8 cellular contexts compared by ENCODE assay signal in genomic region chr20:32470025-32470861, GRCh38.
DNase-seq lines count a peak whose midpoint lies in the region; ATAC-seq and TF ChIP-seq lines count a peak whose summit lies in the region.

No MANE protein-coding gene starts in this region.

- no peak overlapping the region for H3K4me3 ChIP-seq in OCI-LY1 (ENCODE audit: low read depth, low read length, poor library complexity, severe bottlenecking)
- H3K4me3 ChIP-seq in liver (ENCODE audit: low read depth in 1 of 3, low read length in 3 of 3) = no peak overlapping the region
- H3K4me3 ChIP-seq in vagina = no peak overlapping the region

- TF ChIP-seq CTCF in OCI-LY1 (IDR thresholded peaks at IDR 0.05; ENCODE audit: low read length) = peak; percentile 90
- peak; percentile 23 for TF ChIP-seq CTCF in liver (IDR thresholded peaks at IDR 0.05; ENCODE audit: low read depth, low read length, missing input control)
- TF ChIP-seq CTCF in vagina (IDR thresholded peaks at IDR 0.05) = no peak

- peak overlapping the region; percentile 22; the same call in 1 of the 2 replicates for H3K4me2 ChIP-seq in OCI-LY1 (ENCODE audit: low read length)

- peak; percentile 47 for DNase-seq in activated CD4-positive, alpha-beta T cell treated with anti-CD3 and anti-CD28 coated beads for 48 hours
- no peak for DNase-seq in activated CD4-positive, alpha-beta T cell treated with anti-CD3 and anti-CD28 coated beads for 1 hour
- DNase-seq in caudate nucleus (lab: John Stamatoyannopoulos, UW) (no peak), vagina (ENCODE audit: extremely low spot score in 2 of 2) (no peak)

- H4K20me1 ChIP-seq in OCI-LY1 (ENCODE audit: insufficient read depth, low read length) = no peaks in the 10 kb centered on the region

- TF ChIP-seq RAD21 in liver (IDR thresholded peaks at IDR 0.05) = peak; percentile 31 to 53

- H3K36me3 ChIP-seq in OCI-LY1 (ENCODE audit: insufficient read depth, low read length) (peaks cover 3% of the 10 kb centered on the region; the same call in 1 of the 2 replicates), liver (ENCODE audit: control insufficient read depth in 4 of 4, insufficient read depth in 3 of 4, low read depth in 1 of 4, low read length in 3 of 4) (no peaks in the 10 kb centered on the region), vagina (no peaks in the 10 kb centered on the region)

- TF ChIP-seq POLR2A in vagina (IDR thresholded peaks at IDR 0.05) = no peak

- H3K9ac ChIP-seq in OCI-LY1 (ENCODE audit: low read length) (no peak overlapping the region; the same call in 1 of the 2 replicates), liver (ENCODE audit: low read depth in 1 of 2, low read length in 2 of 2) (no peak overlapping the region)

- H2AFZ ChIP-seq in OCI-LY1 (ENCODE audit: low read length) = no peak overlapping the region

- WGBS in liver = 73% methylated on average over 27 of the region's 27 CpGs

- peaks cover 3% of the 10 kb centered on the region; the same call in 1 of the 2 replicates for H3K27me3 ChIP-seq in OCI-LY1 (ENCODE audit: insufficient read depth, low read length)
- H3K27me3 ChIP-seq in liver (ENCODE audit: control insufficient read depth in 4 of 4, insufficient read depth in 4 of 4, low read length in 3 of 4) = no peaks in the 10 kb centered on the region
- no peaks in the 10 kb centered on the region for H3K27me3 ChIP-seq in vagina

- H3F3A ChIP-seq in OCI-LY1 (ENCODE audit: insufficient read depth, low read length) = no peaks in the 10 kb centered on the region

- H3K9me2 ChIP-seq in OCI-LY1 (ENCODE audit: low read depth, low read length) = no peaks in the 10 kb centered on the region

- no peaks in the 10 kb centered on the region for H3K9me3 ChIP-seq in OCI-LY1 (ENCODE audit: low read length)
- H3K9me3 ChIP-seq in liver (ENCODE audit: control insufficient read depth in 4 of 4, low read length in 3 of 4) = no peaks in the 10 kb centered on the region
- H3K9me3 ChIP-seq in vagina = no peaks in the 10 kb centered on the region

- H3K27ac ChIP-seq in OCI-LY1 (ENCODE audit: low read depth, low read length, poor library complexity, severe bottlenecking) = no peak overlapping the region
- H3K27ac ChIP-seq in caudate nucleus (ENCODE audit: low read depth, low read length) = peak overlapping the region; percentile 62
- peak overlapping the region; percentile 32 to 47 for H3K27ac ChIP-seq in liver (ENCODE audit: low read depth in 1 of 2, low read length in 2 of 2)
- no peak overlapping the region for H3K27ac ChIP-seq in vagina

- no peak for ATAC-seq in GM19351 (IDR thresholded peaks at IDR 0.05; ENCODE audit: unreplicated experiment)
- no peak for ATAC-seq in HG03196 (IDR thresholded peaks at IDR 0.05; ENCODE audit: unreplicated experiment)

- intact Hi-C loops in vagina (cut with DNase I) = no loop called here

- no peaks in the 10 kb centered on the region for H3K79me2 ChIP-seq in OCI-LY1 (ENCODE audit: insufficient read depth, low read length)

- H3K4me1 ChIP-seq in OCI-LY1 (ENCODE audit: insufficient read depth, low read length, severe bottlenecking) (peaks cover 13% of the 10 kb centered on the region), liver (ENCODE audit: control insufficient read depth in 4 of 4, insufficient read depth in 4 of 4, low read length in 3 of 4) (peaks cover 22 to 40% (median 39%) of the 10 kb centered on the region in 4 donors), vagina (peaks cover 65% of the 10 kb centered on the region)

TF ChIP-seq in liver, 16 proteins besides CTCF, POLR2A, EP300 and RAD21:
- no peak for TF ChIP-seq ATF3 (IDR thresholded peaks at IDR 0.05)
- peak; percentile 31 for TF ChIP-seq SP1 (IDR thresholded peaks at IDR 0.05)
- TF ChIP-seq MAX (IDR thresholded peaks at IDR 0.05) = peak; percentile 83
- no peak for TF ChIP-seq REST (IDR thresholded peaks at IDR 0.05)
- no peak for TF ChIP-seq TAF1 (conservative IDR thresholded peaks at IDR 0.05)
- no peak for TF ChIP-seq GABPA (IDR thresholded peaks at IDR 0.05 in 1 of 2, conservative IDR thresholded peaks at IDR 0.05 in 1 of 2)
- no peak for TF ChIP-seq HNF4G (IDR thresholded peaks at IDR 0.05)
- no peak for TF ChIP-seq RXRA (IDR thresholded peaks at IDR 0.05)
- TF ChIP-seq HNF4A (conservative IDR thresholded peaks at IDR 0.05) = no peak
- TF ChIP-seq YY1 (IDR thresholded peaks at IDR 0.05) = no peak
- no peak for TF ChIP-seq ZBTB33 (IDR thresholded peaks at IDR 0.05)
- peak in 1 of 2 donors; percentile 52 for TF ChIP-seq EGR1 (IDR thresholded peaks at IDR 0.05; ENCODE audit: low read depth in 2 of 2)
- TF ChIP-seq JUND (IDR thresholded peaks at IDR 0.05) = peak; percentile 39 to 46
- TF ChIP-seq NR2F2 (IDR thresholded peaks at IDR 0.05) = peak; percentile 95
- TF ChIP-seq FOXA2 (IDR thresholded peaks at IDR 0.05) = no peak
- TF ChIP-seq FOXA1 (IDR thresholded peaks at IDR 0.05) = no peak

Comparison
In these comparisons a context has a peak if more than half of its experiments do, and no peak if none do; other contexts are left out.
1. H3K27ac ChIP-seq: peak in caudate nucleus (single experiment) and liver (2 of 2); none in OCI-LY1 (single experiment) and vagina (single experiment).
2. CTCF ChIP-seq: peak in OCI-LY1 (single experiment) and liver (single experiment); none in vagina (0 of 3).